8 cellular contexts compared by ENCODE assay signal in genomic region chr1:34163792-34164509, GRCh38. TPM values are rescaled to one million over a fixed set of nuclear protein-coding genes. Genes with fewer than 3 reads are reported as not detected.
A peak's percentile ranks its signal among the peaks of the same experiment; 100 is the strongest.
DNase-seq lines count a peak whose midpoint lies in the region; ATAC-seq and TF ChIP-seq lines count a peak whose summit lies in the region.

No MANE protein-coding gene starts in this region.

- H3K27me3 ChIP-seq in AG04450 (ENCODE audit: control insufficient read depth, insufficient read depth, low read length) (peaks cover 6% of the 10 kb centered on the region), H9 (ENCODE audit: insufficient read depth, low read length) (no peaks in the 10 kb centered on the region), colonic mucosa (peaks cover 39% of the 10 kb centered on the region), mucosa of rectum (ENCODE audit: control insufficient read depth in 2 of 2, insufficient read depth in 2 of 2, low read length in 2 of 2) (peaks cover 24 to 46% of the 10 kb centered on the region in 2 donors), BE2C (peaks cover 32% of the 10 kb centered on the region)

- no peak for TF ChIP-seq CTCF in AG04450 (IDR thresholded peaks at IDR 0.05; ENCODE audit: low read depth, low read length)
- no peak for TF ChIP-seq CTCF in H9 (conservative IDR thresholded peaks at IDR 0.05)
- no peak for TF ChIP-seq CTCF in colonic mucosa (IDR thresholded peaks at IDR 0.05)
- no peak for TF ChIP-seq CTCF in BE2C (IDR thresholded peaks at IDR 0.05; ENCODE audit: low read depth, low read length)

- ATAC-seq in GM18868 (IDR thresholded peaks at IDR 0.05; ENCODE audit: unreplicated experiment) (no peak), GM21528 (IDR thresholded peaks at IDR 0.05; ENCODE audit: low FRiP score, unreplicated experiment) (no peak)

- no peak overlapping the region for H2BK20ac ChIP-seq in H9 (ENCODE audit: low read depth, low read length, poor library complexity, severe bottlenecking)

- peak overlapping the region; percentile 86 for H3K4me2 ChIP-seq in H9 (ENCODE audit: insufficient read depth, insufficient read length, low read length)

- no peak overlapping the region for H2BK15ac ChIP-seq in H9 (ENCODE audit: low read depth, low read length)

- H3K9ac ChIP-seq in H9 (ENCODE audit: extremely low read depth, insufficient read length, low read length) (peak overlapping the region; percentile 41), colonic mucosa (ENCODE audit: low read depth in 2 of 2, low read length in 2 of 2) (no peak overlapping the region), mucosa of rectum (ENCODE audit: low read depth in 1 of 2, low read length in 2 of 2) (no peak overlapping the region)

- H3K36me3 Mint-ChIP-seq in H9 (ENCODE audit: insufficient read depth in 1 of 3, low read depth in 3 of 3) = peaks cover 5 to 14% (median 12%) of the 10 kb centered on the region in 3 experiments; a peak in 5 of 7 replicates

- H3K4ac ChIP-seq in H9 (ENCODE audit: low read depth, low read length) = no peak overlapping the region

- no peak overlapping the region for H3T11ph ChIP-seq in H9 (ENCODE audit: low read length)

- H3K4me1 ChIP-seq in H9 (ENCODE audit: insufficient read depth, low read length) (peaks cover 8% of the 10 kb centered on the region; the same call in 1 of the 2 replicates), colonic mucosa (no peaks in the 10 kb centered on the region), mucosa of rectum (ENCODE audit: control insufficient read depth in 2 of 2, insufficient read depth in 2 of 2, low read length in 2 of 2) (peaks cover 0 to 3% of the 10 kb centered on the region in 2 donors), BE2C (no peaks in the 10 kb centered on the region)

- H2BK12ac ChIP-seq in H9 (ENCODE audit: insufficient read length, low read depth, low read length) = no peak overlapping the region

- H3K23ac ChIP-seq in H9 (ENCODE audit: insufficient read length, low read depth, low read length) = no peak overlapping the region

- H2BK5ac ChIP-seq in H9 (ENCODE audit: insufficient read length, low read length) = no peak overlapping the region

- H3K9me3 ChIP-seq in AG04450 (ENCODE audit: control insufficient read depth, insufficient read depth, low read length) (no peaks in the 10 kb centered on the region; the same call in 1 of the 2 replicates), H9 (ENCODE audit: control insufficient read depth, low read depth, low read length) (no peaks in the 10 kb centered on the region), colonic mucosa (no peaks in the 10 kb centered on the region), mucosa of rectum (ENCODE audit: control insufficient read depth in 2 of 2, low read length in 2 of 2) (no peaks in the 10 kb centered on the region), BE2C (no peaks in the 10 kb centered on the region)

- H4K91ac ChIP-seq in H9 (ENCODE audit: insufficient read length, low read depth, low read length) = no peak overlapping the region

- H3K23me2 ChIP-seq in H9 (ENCODE audit: insufficient read length, low read depth, low read length, poor library complexity, severe bottlenecking) = peaks cover 43% of the 10 kb centered on the region

- H3K18ac ChIP-seq in H9 (ENCODE audit: insufficient read length, low read depth, low read length) = no peak overlapping the region

- CTCF ChIA-PET in AG04450 (lab: Charles Lee) = interaction anchor here (0.5 to 5.2 kb wide), 23 partner anchors 11 to 554 kb away, joined by 3 to 104 read pairs (median 5); no protein-coding TSS in a partner anchor

- H3K4me3 Mint-ChIP-seq in H9 = peak overlapping the region; percentile 77 to 93

- no peaks in the 10 kb centered on the region for H3K79me1 ChIP-seq in H9 (ENCODE audit: insufficient read depth, low read depth, low read length, poor library complexity, severe bottlenecking)

- DNase-seq in AG04450 (ENCODE audit: low read depth, low spot score) = no peak
- peak; percentile 51 for DNase-seq in H9
- no peak for DNase-seq in colonic mucosa
- no peak for DNase-seq in SW 1271 (lab: John Stamatoyannopoulos, UW)
- no peak for DNase-seq in BE2C

- H3K4me3 ChIP-seq in AG04450 (ENCODE audit: low read depth, low read length) = peak overlapping the region; percentile 68
- peak overlapping the region; percentile 14 for H3K4me3 ChIP-seq in colonic mucosa
- peak overlapping the region; percentile 48 to 50 for H3K4me3 ChIP-seq in mucosa of rectum (ENCODE audit: low read length in 2 of 2)
- H3K4me3 ChIP-seq in BE2C (ENCODE audit: low read depth, low read length) = no peak overlapping the region

- peak overlapping the region; percentile 58; the same call in 1 of the 2 replicates for H3K14ac ChIP-seq in H9 (ENCODE audit: insufficient read depth, low read length)

- H4K8ac ChIP-seq in H9 (replicated peaks; ENCODE audit: insufficient read length, low read depth, low read length) = no peak overlapping the region

- no peaks in the 10 kb centered on the region for H4K20me1 ChIP-seq in H9 (ENCODE audit: control insufficient read depth, insufficient read depth, insufficient read length)

- H2AFZ ChIP-seq in H9 (ENCODE audit: low read length) = no peak overlapping the region

- peaks cover 0 to 2% of the 10 kb centered on the region in 2 experiments; a peak in 1 of 5 replicates for H3K9me3 Mint-ChIP-seq in H9

- peak overlapping the region in 1 of 3 experiments; percentile 83; a peak in 1 of 7 replicates for H3K27ac Mint-ChIP-seq in H9

- intact Hi-C loops in colonic mucosa (cut with DNase I) = loop anchor here (5.0 kb wide), 1 partner anchor 532 kb away; no protein-coding TSS in a partner anchor

- H2AK5ac ChIP-seq in H9 (ENCODE audit: insufficient read length, low read length) = no peak overlapping the region

- H2BK120ac ChIP-seq in H9 (ENCODE audit: low read depth, low read length, poor library complexity, severe bottlenecking) = no peak overlapping the region

- no CpG with 5 or more reads among the region's 63 CpGs for WGBS in H9 (ENCODE audit: extremely low coverage, insufficient read length, low lambda C conversion rate)

- peaks cover 2% of the 10 kb centered on the region; the same call in 1 of the 2 replicates for H3K79me2 ChIP-seq in H9 (ENCODE audit: insufficient read depth, low read length)

- H3K36me3 ChIP-seq in colonic mucosa (no peaks in the 10 kb centered on the region), mucosa of rectum (ENCODE audit: control insufficient read depth in 2 of 2, insufficient read depth in 2 of 2, low read length in 2 of 2) (no peaks in the 10 kb centered on the region), BE2C (no peaks in the 10 kb centered on the region)

- POLR2A ChIA-PET in AG04450 (lab: Yijun Ruan, JAX) = interaction anchor here (0.6 to 1.1 kb wide), 4 partner anchors 154 to 428 kb away, joined by 3 to 7 read pairs (median 4); no protein-coding TSS in a partner anchor

- H3K27ac ChIP-seq in AG04450 (ENCODE audit: low read depth, low read length) (no peak overlapping the region), H9 (ENCODE audit: insufficient read length, low read depth, low read length) (no peak overlapping the region), colonic mucosa (no peak overlapping the region), mucosa of rectum (ENCODE audit: low read depth in 2 of 2, low read length in 2 of 2) (no peak overlapping the region)

- peaks cover 38% of the 10 kb centered on the region for H3K27me3 Mint-ChIP-seq in H9 (ENCODE audit: low read depth)

- H3K4me1 Mint-ChIP-seq in H9 = peaks cover 39 to 46% of the 10 kb centered on the region in 2 experiments

- no peak overlapping the region for H3K56ac ChIP-seq in H9 (ENCODE audit: insufficient read length, low read depth, low read length)

- no peak overlapping the region for H4K5ac ChIP-seq in H9 (ENCODE audit: insufficient read length, low read depth, low read length)

RNA-seq across cellular contexts. Expression of gene CSMD2, which starts 1.1 kb away (rescaled TPM):
- 2.3 and 2.6 TPM in 2 replicates for polyA plus RNA-seq in AG04450 (2011; rRNA removed)
- 3.8 and 5.5 TPM in 2 replicates for polyA minus RNA-seq in AG04450 (2011; rRNA and poly(A)+ RNA removed)
- total RNA-seq in H9 (2021) (5.2 and 6.4 TPM in 2 replicates), colonic mucosa (under 1 TPM; 0.05 to 0.10 TPM)
- not detected for polyA plus RNA-seq in BE2C (2012; ENCODE audit: insufficient read depth, insufficient read length, low read depth)

RNA-seq across cellular contexts. Expression of gene C1orf94, which starts 12.8 kb away (rescaled TPM):
- 0.10 and 0.17 TPM in 2 replicates for polyA plus RNA-seq in AG04450 (2011; rRNA removed)
- polyA minus RNA-seq in AG04450 (2011; rRNA and poly(A)+ RNA removed) = 0.23 TPM in 1 of 2 replicates, not detected in the other
- total RNA-seq in H9 (2021) (0.98 and 1.9 TPM in 2 replicates), colonic mucosa (not detected)
- not detected for polyA plus RNA-seq in BE2C (2012; ENCODE audit: insufficient read depth, insufficient read length, low read depth)
